In genomic region chr4:56743550-56743949, GRCh38 we compare ENCODE assay signal across 16 cellular contexts.
A peak's percentile ranks its signal among the peaks of the same experiment; 100 is the strongest.
DNase-seq lines count a peak whose midpoint lies in the region; ATAC-seq and TF ChIP-seq lines count a peak whose summit lies in the region.
"Had no signal": no experiment of that assay in that cellular context is flagged by ENCODE, and none has a peak within 500 bp of the region (broad histone marks: within the 10 kb centered on the region; RNA-seq: fewer than 3 reads in every experiment).

No MANE protein-coding gene starts in this region.

- no peak overlapping the region for H2AFZ ChIP-seq in mammary epithelial cell (ENCODE audit: low read depth, low read length)

- H3K36me3 ChIP-seq in mammary epithelial cell (ENCODE audit: insufficient read depth, low read length): no peaks in the 10 kb centered on the region
- H3K36me3 ChIP-seq: esophagus muscularis mucosa had no signal

- intact Hi-C loops in mammary epithelial cell (cut with micrococcal nuclease): no loop called here

- no peak overlapping the region for H3K9ac ChIP-seq in mammary epithelial cell (ENCODE audit: insufficient read depth, low read length)

- H4K20me1 ChIP-seq in mammary epithelial cell (ENCODE audit: insufficient read depth, low read length): no peaks in the 10 kb centered on the region

- no peak overlapping the region for H3K4me3 ChIP-seq in mammary epithelial cell (replicated peaks in 1 of 3; ENCODE audit: insufficient read depth in 1 of 3, low read depth in 2 of 3, low read length in 3 of 3)
- H3K4me3 ChIP-seq: esophagus muscularis mucosa, testis had no signal

- no peak overlapping the region for H3K4me2 ChIP-seq in mammary epithelial cell (ENCODE audit: insufficient read depth, low read depth, low read length)

- dilution Hi-C loops in mammary epithelial cell (cut with HindIII; ENCODE audit: low sequenced_read_pairs): no loop called here

- CTCF ChIA-PET in mammary epithelial cell (lab: Charles Lee; ENCODE audit: low non-redundant PET): interaction anchor here (0.7 kb wide), 1 partner anchor 12 kb away, joined by 3 read pairs; no protein-coding TSS in a partner anchor

- WGBS in mammary epithelial cell (ENCODE audit: low coverage, missing lambda C conversion rate): 35% methylated on average over 1 of the region's 1 CpG

- H3K27ac ChIP-seq in mammary epithelial cell (ENCODE audit: insufficient read depth, low read depth, low read length): no peak overlapping the region
- H3K27ac ChIP-seq: esophagus muscularis mucosa, testis had no signal

- BruUV-seq in mammary epithelial cell (replicated peaks; lab: Mats Ljungman, UMichigan): no TSS peak

- H3K9me3 ChIP-seq in mammary epithelial cell (replicated peaks; ENCODE audit: insufficient read depth, low read length): no peaks in the 10 kb centered on the region
- H3K9me3 ChIP-seq: esophagus muscularis mucosa, testis had no signal

- DNase-seq in DMS53 (lab: John Stamatoyannopoulos, UW): peak; percentile 67
- peak; percentile 70 for DNase-seq in NCI-H146 (lab: John Stamatoyannopoulos, UW)
- DNase-seq in NCI-H748 treated with DMSO at 0.1 percent for 48 hours (lab: John Stamatoyannopoulos, UW): peak; percentile 45
- DNase-seq in left kidney (ENCODE audit: low read depth, low spot score): peak; percentile 38
- DNase-seq in AG08395 (ENCODE audit: low spot score): no peak
- DNase-seq in ACHN: no peak
- no peak for DNase-seq in mammary epithelial cell
- DNase-seq: activated CD4-positive, CD25-positive, alpha-beta regulatory T cell; activated naive CD8-positive, alpha-beta T cell treated with anti-CD3 and anti-CD28 coated beads, Interleukin-2, amount 50 U/mL, for 24 hours; IMR-90; stimulated activated CD4-positive, alpha-beta T cell treated with anti-CD3 and anti-CD28 coated beads, Interleukin-4, amount 100 ng/mL, for 4 hours; stimulated activated CD8-positive, alpha-beta memory T cell treated with anti-CD3 and anti-CD28 coated beads, Interleukin-4, amount 100 ng/mL, for 48 hours; T-helper 1 cell; testis had no signal

- TF ChIP-seq CTCF in mammary epithelial cell (conservative IDR thresholded peaks at IDR 0.05 in 1 of 2, IDR thresholded peaks at IDR 0.05 in 1 of 2; ENCODE audit: extremely low read depth in 1 of 2, insufficient read depth in 1 of 2, low read depth in 1 of 2, low read length in 2 of 2): no peak

- H3K4me1 ChIP-seq in mammary epithelial cell (ENCODE audit: insufficient read depth, low read length): no peaks in the 10 kb centered on the region
- H3K4me1 ChIP-seq: esophagus muscularis mucosa, testis had no signal

- ATAC-seq in GM18861 (IDR thresholded peaks at IDR 0.05; ENCODE audit: unreplicated experiment): no peak
- ATAC-seq: activated naive CD8-positive, alpha-beta T cell treated with anti-CD3 and anti-CD28 coated beads, Interleukin-2, amount 50 U/mL, for 24 hours had no signal

- in situ Hi-C loops in ACHN (cut with HindIII; ENCODE audit: low pct_ligation_motif_present, low pct_unique_long_range_greater_than_20kb, low sequenced_read_pairs) (no loop called here), mammary epithelial cell (cut with MboI; ENCODE audit: low sequenced_read_pairs in 2 of 2) (no loop called here)

- H3K27me3 ChIP-seq in mammary epithelial cell (ENCODE audit: insufficient read depth, low read length): peaks cover 2% of the 10 kb centered on the region
- H3K27me3 ChIP-seq: esophagus muscularis mucosa, testis had no signal

- H3K79me2 ChIP-seq in mammary epithelial cell (ENCODE audit: insufficient read depth, low read length): no peaks in the 10 kb centered on the region

Comparison
In these comparisons a context has a peak if more than half of its experiments do, and no peak if none do; other contexts are left out.
1. DNase-seq: peak in DMS53 (single experiment), NCI-H146 (single experiment), NCI-H748 treated with DMSO at 0.1 percent for 48 hours (single experiment) and left kidney (single experiment); none in AG08395 (single experiment), ACHN (single experiment) and mammary epithelial cell (single experiment).